ENCODE assay signal across 8 cellular contexts in genomic region chr3:19946291-19946831, GRCh38. TPM values are rescaled to one million over a fixed set of nuclear protein-coding genes. Genes with fewer than 3 reads are reported as not detected.
DNase-seq lines count a peak whose midpoint lies in the region; ATAC-seq, FAIRE-seq and TF ChIP-seq lines count a peak whose summit lies in the region.

No MANE protein-coding gene starts in this region.

- no peak for FAIRE-seq in H54 (lab: Jason Lieb, UNC)

- peak overlapping the region; percentile 82 for H3K4me3 Mint-ChIP-seq in activated T-helper 17 cell treated with anti-CD3 and anti-CD28 coated beads, Interleukin-2, amount 50 U/mL, for 72 hours

- H3K4me2 ChIP-seq in smooth muscle cell, result peak overlapping the region; percentile 80

- peaks cover 46% of the 10 kb centered on the region for H3K36me3 Mint-ChIP-seq in activated T-helper 17 cell treated with anti-CD3 and anti-CD28 coated beads, Interleukin-2, amount 50 U/mL, for 72 hours (ENCODE audit: low read depth)

- peak overlapping the region; percentile 92 for H2AFZ ChIP-seq in smooth muscle cell (ENCODE audit: low read depth)

- H4K20me1 ChIP-seq in smooth muscle cell (ENCODE audit: low read depth), result peaks cover 37% of the 10 kb centered on the region

- peaks cover 5% of the 10 kb centered on the region for H3K36me3 ChIP-seq in smooth muscle cell (ENCODE audit: low read depth)

- TF ChIP-seq POLR2A in H54 (IDR thresholded peaks at IDR 0.05; ENCODE audit: low read depth, low read length), result no peak

- peak overlapping the region; percentile 82 for H3K4me3 ChIP-seq in smooth muscle cell

- peak overlapping the region; percentile 93 for H3K9ac ChIP-seq in smooth muscle cell (ENCODE audit: low read depth)

- no peaks in the 10 kb centered on the region for H3K27me3 Mint-ChIP-seq in activated T-helper 17 cell treated with anti-CD3 and anti-CD28 coated beads, Interleukin-2, amount 50 U/mL, for 72 hours

- H3K9me3 Mint-ChIP-seq in activated T-helper 17 cell treated with anti-CD3 and anti-CD28 coated beads, Interleukin-2, amount 50 U/mL, for 72 hours, result no peaks in the 10 kb centered on the region

- peaks cover 15% of the 10 kb centered on the region for H3K4me1 ChIP-seq in smooth muscle cell (ENCODE audit: low read depth)

- peaks cover 8% of the 10 kb centered on the region for H3K4me1 Mint-ChIP-seq in activated T-helper 17 cell treated with anti-CD3 and anti-CD28 coated beads, Interleukin-2, amount 50 U/mL, for 72 hours

- TF ChIP-seq CTCF in AG09319 (IDR thresholded peaks at IDR 0.05; ENCODE audit: low read depth, low read length) (no peak), smooth muscle cell (IDR thresholded peaks at IDR 0.05; ENCODE audit: borderline replicate concordance, insufficient read depth, poor library complexity, severe bottlenecking) (no peak)

- peaks cover 6% of the 10 kb centered on the region for H3F3A ChIP-seq in smooth muscle cell (ENCODE audit: low read depth)

- WGBS in smooth muscle cell (ENCODE audit: low lambda C conversion rate), result 23% methylated on average over 17 of the region's 17 CpGs

- DNase-seq in AG09319 (ENCODE audit: extremely low read depth, low read depth) (peak; percentile 0), hepatic stellate cell (ENCODE audit: low spot score) (peak; percentile 25), smooth muscle cell (lab: John Stamatoyannopoulos, UW; ENCODE audit: unreplicated experiment) (no peak), H54 (ENCODE audit: insufficient read length, low spot score) (no peak)
- no peak for DNase-seq in stimulated activated CD4-positive, alpha-beta T cell treated with anti-CD3 and anti-CD28 coated beads, Interleukin-4, amount 100 ng/mL, for 1 hour

- peaks cover 38% of the 10 kb centered on the region for H3K79me2 ChIP-seq in smooth muscle cell (ENCODE audit: low read depth)

- H3K27me3 ChIP-seq in smooth muscle cell (ENCODE audit: low read depth), result no peaks in the 10 kb centered on the region

- H3K27ac Mint-ChIP-seq in activated T-helper 17 cell treated with anti-CD3 and anti-CD28 coated beads, Interleukin-2, amount 50 U/mL, for 72 hours, result peak overlapping the region; percentile 92

- ATAC-seq in GM19043 (IDR thresholded peaks at IDR 0.05; ENCODE audit: low read depth, unreplicated experiment) (peak; percentile 1), HG03460 (IDR thresholded peaks at IDR 0.05; ENCODE audit: unreplicated experiment) (peak; percentile 1)
- peak; percentile 8 for ATAC-seq in activated T-helper 17 cell treated with anti-CD3 and anti-CD28 coated beads, Interleukin-2, amount 50 U/mL, for 72 hours (replicated peaks)

- H3K9me3 ChIP-seq in smooth muscle cell (replicated peaks; ENCODE audit: low read depth), result no peaks in the 10 kb centered on the region

- H3K27ac ChIP-seq in smooth muscle cell (ENCODE audit: low read depth), result peak overlapping the region; percentile 95

RNA-seq across cellular contexts. Expression of gene RAB5A, which starts 0.5 kb away (rescaled TPM):
- total RNA-seq in activated T-helper 17 cell treated with anti-CD3 and anti-CD28 coated beads, Interleukin-2, amount 50 U/mL, for 72 hours, result 10 to 100 TPM; 53.6 to 55.7 TPM
- 127 and 161 TPM in 2 replicates for total RNA-seq in smooth muscle cell
- polyA plus RNA-seq in smooth muscle cell, result 92.2 and 99.1 TPM in 2 replicates

RNA-seq across cellular contexts. Expression of gene EFHB, which starts 12.3 kb away (rescaled TPM):
- under 1 TPM; 0.58 to 0.86 TPM for total RNA-seq in activated T-helper 17 cell treated with anti-CD3 and anti-CD28 coated beads, Interleukin-2, amount 50 U/mL, for 72 hours
- total RNA-seq in smooth muscle cell, result 0.18 and 0.63 TPM in 2 replicates
- polyA plus RNA-seq in smooth muscle cell, result 0.14 and 1.3 TPM in 2 replicates

Comparison
In these comparisons a context has a peak if more than half of its experiments do, and no peak if none do; other contexts are left out.
1. DNase-seq: peak in AG09319 (single experiment) and hepatic stellate cell (single experiment); none in smooth muscle cell (single experiment), stimulated activated CD4-positive, alpha-beta T cell treated with anti-CD3 and anti-CD28 coated beads, Interleukin-4, amount 100 ng/mL, for 1 hour (single experiment) and H54 (single experiment).
2. Peak in every context shown above with its lines, with median percentiles within 50 percentile points of each other: ATAC-seq.